4 cellular contexts compared by ENCODE assay signal in genomic region chr16:66596559-66596958, GRCh38. TPM values are rescaled to one million over a fixed set of nuclear protein-coding genes. Genes with fewer than 3 reads are reported as not detected.
"Had no signal": no experiment of that assay in that cellular context is flagged by ENCODE, and none has a peak within 500 bp of the region (broad histone marks: within the 10 kb centered on the region; RNA-seq: fewer than 3 reads in every experiment).

No MANE protein-coding gene starts in this region.

RNA-seq across cellular contexts. Expression of gene CMTM2, which starts 17.3 kb away (rescaled TPM):
- total RNA-seq: HT-29, IMR-90, NCI-H460, SJSA1 had no signal
- polyA plus RNA-seq: IMR-90 had no signal
